In the genomic region with DNA sequence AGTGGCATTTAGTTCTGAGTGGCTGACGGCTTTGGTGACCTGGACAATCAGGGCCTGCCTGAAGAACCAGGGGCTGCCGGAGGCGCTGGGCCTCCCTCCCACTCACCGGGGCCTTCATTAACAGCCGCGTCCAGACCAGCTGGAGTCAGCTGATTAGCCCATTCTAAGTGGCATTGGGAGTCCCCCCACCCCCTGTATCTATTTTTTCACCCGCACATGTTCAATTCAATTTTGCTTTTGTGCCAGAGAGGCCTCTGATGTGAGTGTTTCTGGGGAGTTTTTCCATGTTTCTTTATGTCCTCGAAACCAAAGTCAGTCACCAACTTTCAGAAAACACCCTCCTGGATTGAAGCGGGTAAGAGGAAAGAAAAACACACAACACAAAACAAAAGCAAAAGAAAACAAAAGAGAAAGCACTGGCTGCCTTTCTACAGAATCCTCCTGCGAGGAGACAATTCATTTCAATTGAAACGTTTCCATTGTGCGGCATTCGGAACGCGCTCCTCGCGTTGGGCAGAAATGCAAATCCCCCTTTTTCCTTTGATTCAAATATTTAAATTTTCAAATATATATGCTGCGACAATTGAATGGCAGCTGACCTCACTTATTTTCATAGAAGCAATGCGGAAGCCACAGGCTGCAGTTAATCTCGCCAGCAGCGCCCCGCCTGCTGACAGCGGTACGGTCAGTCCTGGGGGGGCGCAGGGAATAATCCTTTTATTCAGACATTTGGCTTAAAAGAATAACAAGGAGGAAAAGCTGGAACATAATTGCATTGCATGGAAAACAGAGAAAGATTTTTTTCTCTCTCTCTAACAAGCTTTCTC, we compare ENCODE assay signal across 1 cellular context.
TF ChIP-seq lines count a peak whose summit lies in the region.

No MANE protein-coding gene starts in this region.

TF ChIP-seq in K562, 482 proteins besides CTCF, POLR2A, EP300 and RAD21 (continued from another document and continues in another):
- TF ChIP-seq, protein P1, sequence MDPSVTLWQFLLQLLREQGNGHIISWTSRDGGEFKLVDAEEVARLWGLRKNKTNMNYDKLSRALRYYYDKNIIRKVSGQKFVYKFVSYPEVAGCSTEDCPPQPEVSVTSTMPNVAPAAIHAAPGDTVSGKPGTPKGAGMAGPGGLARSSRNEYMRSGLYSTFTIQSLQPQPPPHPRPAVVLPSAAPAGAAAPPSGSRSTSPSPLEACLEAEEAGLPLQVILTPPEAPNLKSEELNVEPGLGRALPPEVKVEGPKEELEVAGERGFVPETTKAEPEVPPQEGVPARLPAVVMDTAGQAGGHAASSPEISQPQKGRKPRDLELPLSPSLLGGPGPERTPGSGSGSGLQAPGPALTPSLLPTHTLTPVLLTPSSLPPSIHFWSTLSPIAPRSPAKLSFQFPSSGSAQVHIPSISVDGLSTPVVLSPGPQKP (CRISPR knock-in tag; IDR thresholded peaks at IDR 0.05), result no peak
- no peak for TF ChIP-seq ZNF780A (CRISPR knock-in tag; IDR thresholded peaks at IDR 0.05)
- TF ChIP-seq ZNF445 (CRISPR knock-in tag; IDR thresholded peaks at IDR 0.05; ENCODE audit: low read depth), result no peak
- TF ChIP-seq, protein P2, sequence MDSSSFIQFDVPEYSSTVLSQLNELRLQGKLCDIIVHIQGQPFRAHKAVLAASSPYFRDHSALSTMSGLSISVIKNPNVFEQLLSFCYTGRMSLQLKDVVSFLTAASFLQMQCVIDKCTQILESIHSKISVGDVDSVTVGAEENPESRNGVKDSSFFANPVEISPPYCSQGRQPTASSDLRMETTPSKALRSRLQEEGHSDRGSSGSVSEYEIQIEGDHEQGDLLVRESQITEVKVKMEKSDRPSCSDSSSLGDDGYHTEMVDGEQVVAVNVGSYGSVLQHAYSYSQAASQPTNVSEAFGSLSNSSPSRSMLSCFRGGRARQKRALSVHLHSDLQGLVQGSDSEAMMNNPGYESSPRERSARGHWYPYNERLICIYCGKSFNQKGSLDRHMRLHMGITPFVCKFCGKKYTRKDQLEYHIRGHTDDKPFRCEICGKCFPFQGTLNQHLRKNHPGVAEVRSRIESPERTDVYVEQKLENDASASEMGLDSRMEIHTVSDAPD (CRISPR knock-in tag; IDR thresholded peaks at IDR 0.05), result no peak
- no peak for TF ChIP-seq TCF7L2 (IDR thresholded peaks at IDR 0.05; ENCODE audit: low read depth, low read length)
- no peak for TF ChIP-seq KLF1 (tag; IDR thresholded peaks at IDR 0.05)
- no peak for TF ChIP-seq ZNF41 (CRISPR knock-in tag; conservative IDR thresholded peaks at IDR 0.05)
- no peak for TF ChIP-seq NR1H2 (CRISPR knock-in tag; IDR thresholded peaks at IDR 0.05)
- peak in 1 of 2 experiments; percentile 53; a peak in 1 of 4 replicates for TF ChIP-seq KDM1A (IDR thresholded peaks at IDR 0.05)
- TF ChIP-seq, protein P3, sequence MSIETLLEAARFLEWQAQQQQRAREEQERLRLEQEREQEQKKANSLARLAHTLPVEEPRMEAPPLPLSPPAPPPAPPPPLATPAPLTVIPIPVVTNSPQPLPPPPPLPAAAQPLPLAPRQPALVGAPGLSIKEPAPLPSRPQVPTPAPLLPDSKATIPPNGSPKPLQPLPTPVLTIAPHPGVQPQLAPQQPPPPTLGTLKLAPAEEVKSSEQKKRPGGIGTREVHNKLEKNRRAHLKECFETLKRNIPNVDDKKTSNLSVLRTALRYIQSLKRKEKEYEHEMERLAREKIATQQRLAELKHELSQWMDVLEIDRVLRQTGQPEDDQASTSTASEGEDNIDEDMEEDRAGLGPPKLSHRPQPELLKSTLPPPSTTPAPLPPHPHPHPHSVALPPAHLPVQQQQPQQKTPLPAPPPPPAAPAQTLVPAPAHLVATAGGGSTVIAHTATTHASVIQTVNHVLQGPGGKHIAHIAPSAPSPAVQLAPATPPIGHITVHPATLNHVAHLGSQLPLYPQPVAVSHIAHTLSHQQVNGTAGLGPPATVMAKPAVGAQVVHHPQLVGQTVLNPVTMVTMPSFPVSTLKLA (conservative IDR thresholded peaks at IDR 0.05), result peak; percentile 58 to 68; a peak in 3 of 4 replicates
- peak; percentile 59 for TF ChIP-seq MTA2 (IDR thresholded peaks at IDR 0.05; ENCODE audit: low read depth)
- TF ChIP-seq RFX5 (IDR thresholded peaks at IDR 0.05; ENCODE audit: low read depth, low read length), result no peak
- no peak for TF ChIP-seq CBX8 (IDR thresholded peaks at IDR 0.05; ENCODE audit: borderline replicate concordance, extremely low read depth, low read depth, low read length, poor library complexity, severe bottlenecking)
- TF ChIP-seq FOXJ3 (CRISPR knock-in tag; IDR thresholded peaks at IDR 0.05), result no peak
- TF ChIP-seq CBFA2T2 (conservative IDR thresholded peaks at IDR 0.05), result peak; percentile 87
- TF ChIP-seq BRF1 (IDR thresholded peaks at IDR 0.05; ENCODE audit: borderline replicate concordance, extremely low read depth, insufficient read length), result no peak
- TF ChIP-seq, protein P4, sequence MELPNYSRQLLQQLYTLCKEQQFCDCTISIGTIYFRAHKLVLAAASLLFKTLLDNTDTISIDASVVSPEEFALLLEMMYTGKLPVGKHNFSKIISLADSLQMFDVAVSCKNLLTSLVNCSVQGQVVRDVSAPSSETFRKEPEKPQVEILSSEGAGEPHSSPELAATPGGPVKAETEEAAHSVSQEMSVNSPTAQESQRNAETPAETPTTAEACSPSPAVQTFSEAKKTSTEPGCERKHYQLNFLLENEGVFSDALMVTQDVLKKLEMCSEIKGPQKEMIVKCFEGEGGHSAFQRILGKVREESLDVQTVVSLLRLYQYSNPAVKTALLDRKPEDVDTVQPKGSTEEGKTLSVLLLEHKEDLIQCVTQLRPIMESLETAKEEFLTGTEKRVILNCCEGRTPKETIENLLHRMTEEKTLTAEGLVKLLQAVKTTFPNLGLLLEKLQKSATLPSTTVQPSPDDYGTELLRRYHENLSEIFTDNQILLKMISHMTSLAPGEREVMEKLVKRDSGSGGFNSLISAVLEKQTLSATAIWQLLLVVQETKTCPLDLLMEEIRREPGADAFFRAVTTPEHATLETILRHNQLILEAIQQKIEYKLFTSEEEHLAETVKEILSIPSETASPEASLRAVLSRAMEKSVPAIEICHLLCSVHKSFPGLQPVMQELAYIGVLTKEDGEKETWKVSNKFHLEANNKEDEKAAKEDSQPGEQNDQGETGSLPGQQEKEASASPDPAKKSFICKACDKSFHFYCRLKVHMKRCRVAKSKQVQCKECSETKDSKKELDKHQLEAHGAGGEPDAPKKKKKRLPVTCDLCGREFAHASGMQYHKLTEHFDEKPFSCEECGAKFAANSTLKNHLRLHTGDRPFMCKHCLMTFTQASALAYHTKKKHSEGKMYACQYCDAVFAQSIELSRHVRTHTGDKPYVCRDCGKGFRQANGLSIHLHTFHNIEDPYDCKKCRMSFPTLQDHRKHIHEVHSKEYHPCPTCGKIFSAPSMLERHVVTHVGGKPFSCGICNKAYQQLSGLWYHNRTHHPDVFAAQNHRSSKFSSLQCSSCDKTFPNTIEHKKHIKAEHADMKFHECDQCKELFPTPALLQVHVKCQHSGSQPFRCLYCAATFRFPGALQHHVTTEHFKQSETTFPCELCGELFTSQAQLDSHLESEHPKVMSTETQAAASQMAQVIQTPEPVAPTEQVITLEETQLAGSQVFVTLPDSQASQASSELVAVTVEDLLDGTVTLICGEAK (IDR thresholded peaks at IDR 0.05), result no peak
- TF ChIP-seq, protein P4 (CRISPR knock-in tag; IDR thresholded peaks at IDR 0.05), result no peak
- no peak for TF ChIP-seq ZNF408 (CRISPR knock-in tag; IDR thresholded peaks at IDR 0.05; ENCODE audit: low read depth)
- TF ChIP-seq, protein P5, sequence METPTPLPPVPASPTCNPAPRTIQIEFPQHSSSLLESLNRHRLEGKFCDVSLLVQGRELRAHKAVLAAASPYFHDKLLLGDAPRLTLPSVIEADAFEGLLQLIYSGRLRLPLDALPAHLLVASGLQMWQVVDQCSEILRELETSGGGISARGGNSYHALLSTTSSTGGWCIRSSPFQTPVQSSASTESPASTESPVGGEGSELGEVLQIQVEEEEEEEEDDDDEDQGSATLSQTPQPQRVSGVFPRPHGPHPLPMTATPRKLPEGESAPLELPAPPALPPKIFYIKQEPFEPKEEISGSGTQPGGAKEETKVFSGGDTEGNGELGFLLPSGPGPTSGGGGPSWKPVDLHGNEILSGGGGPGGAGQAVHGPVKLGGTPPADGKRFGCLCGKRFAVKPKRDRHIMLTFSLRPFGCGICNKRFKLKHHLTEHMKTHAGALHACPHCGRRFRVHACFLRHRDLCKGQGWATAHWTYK (CRISPR knock-in tag; IDR thresholded peaks at IDR 0.05), result no peak
- TF ChIP-seq GABPA (tag; conservative IDR thresholded peaks at IDR 0.05; ENCODE audit: low read depth), result no peak
- peak; percentile 67 for TF ChIP-seq NFIC (IDR thresholded peaks at IDR 0.05)
- TF ChIP-seq MTA3 (IDR thresholded peaks at IDR 0.05; ENCODE audit: borderline replicate concordance), result no peak
- TF ChIP-seq MAZ (CRISPR knock-in tag; conservative IDR thresholded peaks at IDR 0.05 in 1 of 2, IDR thresholded peaks at IDR 0.05 in 1 of 2), result no peak; a peak in 1 of 4 replicates
- no peak for TF ChIP-seq WHSC1 (IDR thresholded peaks at IDR 0.05; ENCODE audit: low read length)
- no peak for TF ChIP-seq ZSCAN29 (IDR thresholded peaks at IDR 0.05)
- peak in 1 of 2 experiments; percentile 51; a peak in 1 of 4 replicates for TF ChIP-seq ARNT (IDR thresholded peaks at IDR 0.05)
- TF ChIP-seq, protein P6, sequence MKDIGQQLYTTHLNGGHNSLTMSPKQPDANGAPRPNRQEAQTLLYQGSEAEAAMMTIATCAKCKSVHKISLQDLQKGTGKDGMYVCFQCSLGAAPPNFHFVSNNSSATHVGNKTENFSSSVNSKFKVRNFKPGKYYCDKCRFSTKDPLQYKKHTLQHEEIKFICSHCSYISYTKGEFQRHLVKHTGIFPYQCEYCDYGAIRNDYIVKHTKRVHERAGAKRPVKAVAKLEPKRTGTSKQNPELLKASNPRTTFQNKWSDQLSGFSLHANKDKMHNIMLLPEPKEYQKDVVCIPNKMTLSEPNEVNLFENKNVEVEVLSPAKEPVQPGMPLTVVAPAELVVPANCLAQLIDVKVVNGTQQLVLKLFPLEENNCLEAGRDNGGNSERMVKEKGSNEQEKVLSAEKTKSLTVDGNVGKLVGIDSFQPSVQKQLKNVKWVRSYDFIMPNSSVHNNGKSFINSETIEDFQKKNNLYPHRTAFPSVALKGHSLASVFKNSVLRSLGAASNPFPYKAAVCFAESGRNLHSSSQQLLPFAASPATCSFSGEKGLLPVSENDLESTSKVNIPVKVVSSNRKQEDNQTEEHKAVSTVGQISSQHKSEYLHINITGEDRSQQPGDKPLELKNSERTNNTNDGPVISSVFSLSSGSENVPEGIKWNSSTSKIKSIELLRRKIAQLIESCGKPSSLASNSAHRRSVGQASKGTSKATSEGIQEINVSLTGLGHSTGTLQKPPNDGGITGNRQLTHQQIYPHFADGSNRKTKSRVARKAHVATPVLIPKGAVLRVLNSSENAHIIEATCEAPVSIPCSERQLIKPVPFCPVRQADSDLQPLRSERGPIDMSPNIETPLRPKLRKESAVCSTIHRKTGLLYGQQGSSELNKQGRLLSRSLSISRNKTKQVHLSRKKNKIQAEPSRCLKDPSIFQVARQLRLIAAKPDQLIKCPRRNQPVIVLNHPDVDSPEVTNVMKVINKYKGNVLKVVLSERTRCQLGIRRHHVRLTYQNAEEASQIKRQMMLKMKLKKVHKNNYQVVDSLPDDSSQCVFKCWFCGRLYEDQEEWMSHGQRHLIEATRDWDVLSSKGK (CRISPR knock-in tag; IDR thresholded peaks at IDR 0.05), result no peak
- TF ChIP-seq CEBPG (CRISPR knock-in tag; IDR thresholded peaks at IDR 0.05), result no peak
- no peak for TF ChIP-seq CEBPG (tag; conservative IDR thresholded peaks at IDR 0.05 in 1 of 2, IDR thresholded peaks at IDR 0.05 in 1 of 2)
- TF ChIP-seq RB1 (IDR thresholded peaks at IDR 0.05; ENCODE audit: low read depth), result no peak
- TF ChIP-seq PCBP1 (IDR thresholded peaks at IDR 0.05; ENCODE audit: low read depth, low read length, poor library complexity, severe bottlenecking), result no peak
- no peak for TF ChIP-seq CCNT2 (IDR thresholded peaks at IDR 0.05; ENCODE audit: borderline replicate concordance, extremely low read depth, insufficient read length, low read depth, low read length)
- no peak for TF ChIP-seq ZNF124 (CRISPR knock-in tag; IDR thresholded peaks at IDR 0.05)
- no peak for TF ChIP-seq OTX1 (CRISPR knock-in tag; IDR thresholded peaks at IDR 0.05)
- no peak for TF ChIP-seq KLF10 (CRISPR knock-in tag; IDR thresholded peaks at IDR 0.05)
- TF ChIP-seq, protein P7, sequence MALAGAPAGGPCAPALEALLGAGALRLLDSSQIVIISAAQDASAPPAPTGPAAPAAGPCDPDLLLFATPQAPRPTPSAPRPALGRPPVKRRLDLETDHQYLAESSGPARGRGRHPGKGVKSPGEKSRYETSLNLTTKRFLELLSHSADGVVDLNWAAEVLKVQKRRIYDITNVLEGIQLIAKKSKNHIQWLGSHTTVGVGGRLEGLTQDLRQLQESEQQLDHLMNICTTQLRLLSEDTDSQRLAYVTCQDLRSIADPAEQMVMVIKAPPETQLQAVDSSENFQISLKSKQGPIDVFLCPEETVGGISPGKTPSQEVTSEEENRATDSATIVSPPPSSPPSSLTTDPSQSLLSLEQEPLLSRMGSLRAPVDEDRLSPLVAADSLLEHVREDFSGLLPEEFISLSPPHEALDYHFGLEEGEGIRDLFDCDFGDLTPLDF (CRISPR knock-in tag; IDR thresholded peaks at IDR 0.05), result no peak
